ENCODE assay signal across 17 cellular contexts in the genomic region with DNA sequence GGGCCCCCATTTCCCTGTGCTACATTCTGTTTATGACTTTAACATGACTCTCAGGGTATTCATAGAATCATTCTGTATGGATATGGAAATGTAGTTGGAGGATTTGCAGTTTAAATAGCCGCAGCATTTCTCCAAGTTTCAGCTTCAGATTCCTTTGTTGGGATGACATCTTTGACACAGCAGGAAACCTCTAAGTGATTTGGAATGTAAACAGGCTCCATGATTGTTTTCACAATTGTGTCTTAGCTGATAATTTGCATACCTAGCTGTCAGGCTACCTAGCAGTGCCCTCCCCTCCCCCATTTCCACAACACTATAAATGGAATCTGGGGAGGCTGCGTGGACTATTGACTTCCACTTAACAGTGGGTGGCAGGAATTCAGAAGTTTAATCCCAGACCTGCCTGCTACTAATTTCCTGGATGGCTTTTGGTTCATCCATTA.
DNase-seq lines count a peak whose midpoint lies in the region; ATAC-seq and TF ChIP-seq lines count a peak whose summit lies in the region.
"Had no signal": no experiment of that assay in that cellular context is flagged by ENCODE, and none has a peak within 500 bp of the region (broad histone marks: within the 10 kb centered on the region; RNA-seq: fewer than 3 reads in every experiment).

No MANE protein-coding gene starts in this region.

- ATAC-seq in GM23338 = peak; percentile 89
- ATAC-seq in GM18907 (IDR thresholded peaks at IDR 0.05; ENCODE audit: unreplicated experiment) = no peak
- ATAC-seq: Panc1, T-cell had no signal

- no peak overlapping the region for H3K4me3 ChIP-seq in AG04449 (ENCODE audit: low read depth, low read length)
- no peak overlapping the region for H3K4me3 ChIP-seq in GM23338
- H3K4me3 ChIP-seq: testis had no signal

- H3K27me3 Mint-ChIP-seq in GM23338 (ENCODE audit: insufficient read depth, low read depth, poor library complexity) = peaks cover 6% of the 10 kb centered on the region

- peaks cover 8% of the 10 kb centered on the region for H3K4me1 ChIP-seq in GM23338 (ENCODE audit: insufficient read depth)
- H3K4me1 ChIP-seq: testis had no signal

- H2AFZ ChIP-seq in GM23338 = no peak overlapping the region

- TF ChIP-seq CTCF in AG04449 (IDR thresholded peaks at IDR 0.05; ENCODE audit: insufficient read depth, low read length, missing control alignments) (no peak), GM23338 (conservative IDR thresholded peaks at IDR 0.05; ENCODE audit: low read depth in 2 of 2) (no peak)

- H3K9me2 ChIP-seq in GM23338 (ENCODE audit: insufficient read depth) = peaks cover 8% of the 10 kb centered on the region; the same call in 1 of the 2 replicates

- H3K4me1 Mint-ChIP-seq in GM23338 = peaks cover 22% of the 10 kb centered on the region

- peak overlapping the region; percentile 9; the same call in 1 of the 2 replicates for H3K4me2 ChIP-seq in GM23338

- H3K79me2 ChIP-seq in GM23338 (replicated peaks; ENCODE audit: insufficient read depth) = no peaks in the 10 kb centered on the region

- peaks cover 15% of the 10 kb centered on the region for H3K36me3 Mint-ChIP-seq in GM23338 (ENCODE audit: low read depth)
- H3K36me3 Mint-ChIP-seq: T-cell had no signal

- H3K4me3 Mint-ChIP-seq in GM23338 = no peak overlapping the region
- H3K4me3 Mint-ChIP-seq: B cell, T-cell had no signal

- H3K9me3 Mint-ChIP-seq in GM23338 = peaks cover 16% of the 10 kb centered on the region

- POLR2A ChIA-PET in AG04449 (lab: Yijun Ruan, JAX) = interaction anchor here (0.6 to 0.9 kb wide), 2 partner anchors 269 to 291 kb away, joined by 3 to 4 read pairs; partner anchors contain the start of gene HLX

- H3K36me3 ChIP-seq in GM23338 (ENCODE audit: insufficient read depth) = no peaks in the 10 kb centered on the region

- H3F3A ChIP-seq in GM23338 (replicated peaks; ENCODE audit: low read depth) = no peaks in the 10 kb centered on the region

- H3K27ac Mint-ChIP-seq in GM23338 = peak overlapping the region; percentile 67; the same call in 1 of the 2 replicates
- H3K27ac Mint-ChIP-seq: B cell, T-cell had no signal

- H4K20me1 ChIP-seq in GM23338 (replicated peaks; ENCODE audit: insufficient read depth) = no peaks in the 10 kb centered on the region

- DNase-seq in AG04449 (ENCODE audit: low read depth, low spot score) (peak; percentile 51), GM23338 (ENCODE audit: low spot score) (peak; percentile 87), astrocyte of the hippocampus (ENCODE audit: low read depth, low spot score) (peak; percentile 72), iPS-NIHi7 (ENCODE audit: extremely low spot score) (peak; percentile 64), SKM-1 (lab: John Stamatoyannopoulos, UW; ENCODE audit: unreplicated experiment) (no peak)
- DNase-seq in activated CD4-positive, alpha-beta T cell treated with anti-CD3 and anti-CD28 coated beads, Interleukin-2, amount 50 U/mL, for 48 hours = no peak
- no peak for DNase-seq in activated T-cell treated with anti-CD3 and anti-CD28 coated beads, Interleukin-2, amount 50 U/mL, for 48 hours
- DNase-seq: activated CD4-positive, alpha-beta T cell treated with anti-CD3 and anti-CD28 coated beads for 1 hour; midbrain; NCI-H446 treated with DMSO at 0.1 percent for 48 hours; posterior cingulate gyrus; stimulated activated CD4-positive, alpha-beta T cell treated with anti-CD3 and anti-CD28 coated beads, Interleukin-15, amount 100 ng/mL, for 24 hours; T-cell; testis had no signal

- H3K27me3 ChIP-seq in GM23338 (ENCODE audit: insufficient read depth) = no peaks in the 10 kb centered on the region
- H3K27me3 ChIP-seq: testis had no signal

- CTCF ChIA-PET in AG04449 (lab: Yijun Ruan, JAX) = interaction anchor here (1.2 kb wide), 1 partner anchor 33 kb away, joined by 3 read pairs; no protein-coding TSS in a partner anchor

- H3K27ac ChIP-seq in GM23338 (ENCODE audit: low read depth) = peak overlapping the region; percentile 35; the same call in 1 of the 2 replicates
- H3K27ac ChIP-seq: testis had no signal

TF ChIP-seq in GM23338, 12 proteins besides CTCF, POLR2A, EP300 and RAD21:
- TF ChIP-seq EZH2 (IDR thresholded peaks at IDR 0.05; ENCODE audit: low read depth, unreplicated experiment) (no peak), EZH2phosphoT487 (IDR thresholded peaks at IDR 0.05; ENCODE audit: unreplicated experiment) (no peak), POLR2AphosphoS5 (IDR thresholded peaks at IDR 0.05; ENCODE audit: low read depth) (no peak), JUNB (IDR thresholded peaks at IDR 0.05; ENCODE audit: unreplicated experiment) (no peak), CREB1 (CRISPR knock-in tag; IDR thresholded peaks at IDR 0.05; ENCODE audit: low read depth) (no peak)
- TF ChIP-seq, protein P1, sequence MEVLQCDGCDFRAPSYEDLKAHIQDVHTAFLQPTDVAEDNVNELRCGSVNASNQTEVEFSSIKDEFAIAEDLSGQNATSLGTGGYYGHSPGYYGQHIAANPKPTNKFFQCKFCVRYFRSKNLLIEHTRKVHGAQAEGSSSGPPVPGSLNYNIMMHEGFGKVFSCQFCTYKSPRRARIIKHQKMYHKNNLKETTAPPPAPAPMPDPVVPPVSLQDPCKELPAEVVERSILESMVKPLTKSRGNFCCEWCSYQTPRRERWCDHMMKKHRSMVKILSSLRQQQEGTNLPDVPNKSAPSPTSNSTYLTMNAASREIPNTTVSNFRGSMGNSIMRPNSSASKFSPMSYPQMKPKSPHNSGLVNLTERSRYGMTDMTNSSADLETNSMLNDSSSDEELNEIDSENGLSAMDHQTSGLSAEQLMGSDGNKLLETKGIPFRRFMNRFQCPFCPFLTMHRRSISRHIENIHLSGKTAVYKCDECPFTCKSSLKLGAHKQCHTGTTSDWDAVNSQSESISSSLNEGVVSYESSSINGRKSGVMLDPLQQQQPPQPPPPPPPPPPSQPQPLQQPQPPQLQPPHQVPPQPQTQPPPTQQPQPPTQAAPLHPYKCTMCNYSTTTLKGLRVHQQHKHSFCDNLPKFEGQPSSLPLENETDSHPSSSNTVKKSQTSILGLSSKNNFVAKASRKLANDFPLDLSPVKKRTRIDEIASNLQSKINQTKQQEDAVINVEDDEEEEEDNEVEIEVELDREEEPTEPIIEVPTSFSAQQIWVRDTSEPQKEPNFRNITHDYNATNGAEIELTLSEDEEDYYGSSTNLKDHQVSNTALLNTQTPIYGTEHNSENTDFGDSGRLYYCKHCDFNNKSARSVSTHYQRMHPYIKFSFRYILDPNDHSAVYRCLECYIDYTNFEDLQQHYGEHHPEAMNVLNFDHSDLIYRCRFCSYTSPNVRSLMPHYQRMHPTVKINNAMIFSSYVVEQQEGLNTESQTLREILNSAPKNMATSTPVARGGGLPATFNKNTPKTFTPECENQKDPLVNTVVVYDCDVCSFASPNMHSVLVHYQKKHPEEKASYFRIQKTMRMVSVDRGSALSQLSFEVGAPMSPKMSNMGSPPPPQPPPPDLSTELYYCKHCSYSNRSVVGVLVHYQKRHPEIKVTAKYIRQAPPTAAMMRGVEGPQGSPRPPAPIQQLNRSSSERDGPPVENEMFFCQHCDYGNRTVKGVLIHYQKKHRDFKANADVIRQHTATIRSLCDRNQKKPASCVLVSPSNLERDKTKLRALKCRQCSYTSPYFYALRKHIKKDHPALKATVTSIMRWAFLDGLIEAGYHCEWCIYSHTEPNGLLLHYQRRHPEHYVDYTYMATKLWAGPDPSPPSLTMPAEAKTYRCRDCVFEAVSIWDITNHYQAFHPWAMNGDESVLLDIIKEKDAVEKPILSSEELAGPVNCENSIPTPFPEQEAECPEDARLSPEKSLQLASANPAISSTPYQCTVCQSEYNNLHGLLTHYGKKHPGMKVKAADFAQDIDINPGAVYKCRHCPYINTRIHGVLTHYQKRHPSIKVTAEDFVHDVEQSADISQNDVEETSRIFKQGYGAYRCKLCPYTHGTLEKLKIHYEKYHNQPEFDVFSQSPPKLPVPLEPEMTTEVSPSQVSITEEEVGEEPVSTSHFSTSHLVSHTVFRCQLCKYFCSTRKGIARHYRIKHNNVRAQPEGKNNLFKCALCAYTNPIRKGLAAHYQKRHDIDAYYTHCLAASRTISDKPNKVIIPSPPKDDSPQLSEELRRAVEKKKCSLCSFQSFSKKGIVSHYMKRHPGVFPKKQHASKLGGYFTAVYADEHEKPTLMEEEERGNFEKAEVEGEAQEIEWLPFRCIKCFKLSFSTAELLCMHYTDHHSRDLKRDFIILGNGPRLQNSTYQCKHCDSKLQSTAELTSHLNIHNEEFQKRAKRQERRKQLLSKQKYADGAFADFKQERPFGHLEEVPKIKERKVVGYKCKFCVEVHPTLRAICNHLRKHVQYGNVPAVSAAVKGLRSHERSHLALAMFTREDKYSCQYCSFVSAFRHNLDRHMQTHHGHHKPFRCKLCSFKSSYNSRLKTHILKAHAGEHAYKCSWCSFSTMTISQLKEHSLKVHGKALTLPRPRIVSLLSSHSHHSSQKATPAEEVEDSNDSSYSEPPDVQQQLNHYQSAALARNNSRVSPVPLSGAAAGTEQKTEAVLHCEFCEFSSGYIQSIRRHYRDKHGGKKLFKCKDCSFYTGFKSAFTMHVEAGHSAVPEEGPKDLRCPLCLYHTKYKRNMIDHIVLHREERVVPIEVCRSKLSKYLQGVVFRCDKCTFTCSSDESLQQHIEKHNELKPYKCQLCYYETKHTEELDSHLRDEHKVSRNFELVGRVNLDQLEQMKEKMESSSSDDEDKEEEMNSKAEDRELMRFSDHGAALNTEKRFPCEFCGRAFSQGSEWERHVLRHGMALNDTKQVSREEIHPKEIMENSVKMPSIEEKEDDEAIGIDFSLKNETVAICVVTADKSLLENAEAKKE (CRISPR knock-in tag; IDR thresholded peaks at IDR 0.05) = peak; percentile 60; the same call in 1 of the 2 replicates

Comparison
In these comparisons a context has a peak if more than half of its experiments do, and no peak if none do; other contexts are left out.
1. DNase-seq: peak in AG04449 (single experiment), GM23338 (single experiment), astrocyte of the hippocampus (single experiment) and iPS-NIHi7 (single experiment); none in activated CD4-positive, alpha-beta T cell treated with anti-CD3 and anti-CD28 coated beads, Interleukin-2, amount 50 U/mL, for 48 hours (0 of 2), activated T-cell treated with anti-CD3 and anti-CD28 coated beads, Interleukin-2, amount 50 U/mL, for 48 hours (0 of 2) and SKM-1 (single experiment).